In the genomic region with DNA sequence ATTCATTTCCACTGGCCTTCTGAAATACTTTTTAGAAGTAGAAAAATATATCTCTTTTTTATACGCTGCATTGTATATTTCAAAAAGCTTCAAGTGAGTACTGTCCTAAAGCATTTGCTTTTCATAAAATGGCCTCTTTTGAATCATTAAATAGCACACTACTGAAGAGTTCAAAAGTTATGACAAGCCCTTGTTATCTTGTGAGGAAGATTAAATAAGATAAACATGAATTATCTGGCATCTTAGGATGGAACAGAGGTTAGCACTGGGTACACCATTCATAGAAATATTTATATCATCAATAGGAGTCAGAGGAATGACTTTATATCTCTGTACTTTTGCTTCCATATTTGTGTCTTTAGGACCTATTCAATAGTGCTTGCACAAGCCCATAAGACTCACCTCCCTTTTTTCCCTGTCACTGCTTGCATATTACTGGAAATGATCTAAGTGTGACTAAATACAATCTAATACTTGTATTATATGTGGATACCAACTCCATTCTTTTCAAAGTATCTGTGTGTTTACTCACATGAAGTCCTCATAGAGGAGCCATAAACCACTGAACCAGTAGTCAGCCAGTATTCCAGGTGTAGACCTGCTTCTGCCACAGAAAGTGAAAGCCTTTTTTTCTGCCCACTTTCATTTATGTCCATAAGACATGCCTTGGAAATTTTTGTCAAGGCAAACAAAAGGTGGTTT, we compare ENCODE assay signal across 12 cellular contexts.
DNase-seq lines count a peak whose midpoint lies in the region; ATAC-seq and TF ChIP-seq lines count a peak whose summit lies in the region.
"Had no signal": no experiment of that assay in that cellular context is flagged by ENCODE, and none has a peak within 500 bp of the region (broad histone marks: within the 10 kb centered on the region; RNA-seq: fewer than 3 reads in every experiment).

No MANE protein-coding gene starts in this region.

- ATAC-seq in RWPE2 (ENCODE audit: low read depth): peak; percentile 75
- no peak for ATAC-seq in HG02798 (IDR thresholded peaks at IDR 0.05; ENCODE audit: poor library complexity, unreplicated experiment)
- ATAC-seq: body of pancreas had no signal

- peaks cover 31% of the 10 kb centered on the region for H3K79me2 ChIP-seq in ACC112 (ENCODE audit: control insufficient read depth, insufficient read depth, low read length, unreplicated experiment)
- H3K79me2 ChIP-seq in fibroblast of lung (ENCODE audit: control insufficient read depth, insufficient read depth, low read length): peaks cover 31% of the 10 kb centered on the region

- H3K9ac ChIP-seq in fibroblast of lung (ENCODE audit: insufficient read depth, low read length): no peak overlapping the region

- H3K27me3 ChIP-seq in ACC112 (ENCODE audit: insufficient read depth, low read length): no peaks in the 10 kb centered on the region
- no peaks in the 10 kb centered on the region for H3K27me3 ChIP-seq in RWPE2 (ENCODE audit: insufficient read depth, poor library complexity, severe bottlenecking)
- no peaks in the 10 kb centered on the region for H3K27me3 ChIP-seq in fibroblast of lung (ENCODE audit: control insufficient read depth, insufficient read depth, low read length)
- no peaks in the 10 kb centered on the region for H3K27me3 ChIP-seq in sigmoid colon
- H3K27me3 ChIP-seq: body of pancreas, pancreas had no signal

- WGBS in sigmoid colon, 2 donors: 96 to 99% methylated on average over 1 of the region's 1 CpG

- H3K27ac ChIP-seq in ACC112 (ENCODE audit: low read depth, low read length): peak overlapping the region; percentile 94
- H3K27ac ChIP-seq in RWPE2 (ENCODE audit: poor library complexity, severe bottlenecking): peak overlapping the region; percentile 26
- H3K27ac ChIP-seq in fibroblast of lung (ENCODE audit: insufficient read depth, low read length): peak overlapping the region; percentile 98
- peak overlapping the region; percentile 80 to 92 (median 88) for H3K27ac ChIP-seq in sigmoid colon

- H3K4me3 ChIP-seq in ACC112 (ENCODE audit: low read depth, low read length) (peak overlapping the region; percentile 83), RWPE2 (ENCODE audit: severe bottlenecking) (no peak overlapping the region), fibroblast of lung (replicated peaks in 1 of 4; ENCODE audit: control extremely low read depth in 1 of 4, insufficient read depth in 1 of 4, low read depth in 3 of 4, low read length in 4 of 4) (no peak overlapping the region), sigmoid colon (no peak overlapping the region)
- H3K4me3 ChIP-seq: body of pancreas, pancreas had no signal

- no peaks in the 10 kb centered on the region for H4K20me1 ChIP-seq in fibroblast of lung (ENCODE audit: control insufficient read depth, extremely low read depth, insufficient read depth, low read length)

- TF ChIP-seq POLR2A in sigmoid colon (IDR thresholded peaks at IDR 0.05): no peak

- no peak for TF ChIP-seq EP300 in sigmoid colon (IDR thresholded peaks at IDR 0.05)

- H2AFZ ChIP-seq in ACC112 (ENCODE audit: low read length, unreplicated experiment) (peak overlapping the region; percentile 66), fibroblast of lung (ENCODE audit: low read length) (no peak overlapping the region)

- H3K4me2 ChIP-seq in fibroblast of lung (ENCODE audit: extremely low read depth, insufficient read depth, low read length): no peak overlapping the region

- DNase-seq in RWPE2 (ENCODE audit: low spot score) (no peak), fibroblast of lung (ENCODE audit: low read depth in 2 of 2) (peak in 1 of 2 donors; percentile 46), sigmoid colon (no peak), NCI-H146 treated with DMSO at 0.1 percent for 48 hours (lab: John Stamatoyannopoulos, UW; ENCODE audit: unreplicated experiment) (no peak), NCI-H345 (lab: John Stamatoyannopoulos, UW) (no peak), Kasumi-1 (lab: John Stamatoyannopoulos, UW) (no peak)
- DNase-seq: activated T-cell treated with anti-CD3 and anti-CD28 coated beads, Interleukin-2, amount 50 U/mL, for 24 hours; body of pancreas; Karpas-422; pancreas had no signal

- TF ChIP-seq CTCF in RWPE2 (IDR thresholded peaks at IDR 0.05; ENCODE audit: poor library complexity, severe bottlenecking): no peak
- no peak for TF ChIP-seq CTCF in fibroblast of lung (conservative IDR thresholded peaks at IDR 0.05 in 1 of 2, IDR thresholded peaks at IDR 0.05 in 1 of 2; ENCODE audit: low read depth in 1 of 2, low read length in 2 of 2)
- TF ChIP-seq CTCF in sigmoid colon (IDR thresholded peaks at IDR 0.05): no peak

- H3K4me1 ChIP-seq in ACC112 (ENCODE audit: control insufficient read depth, insufficient read depth, low read length, unreplicated experiment) (peaks cover 26% of the 10 kb centered on the region), RWPE2 (ENCODE audit: insufficient read depth, poor library complexity, severe bottlenecking) (peaks cover 29% of the 10 kb centered on the region), fibroblast of lung (ENCODE audit: control insufficient read depth, extremely low read depth, insufficient read depth, low read length) (peaks cover 10% of the 10 kb centered on the region), sigmoid colon (peaks cover 0 to 20% (median 3%) of the 10 kb centered on the region in 4 donors)

- H3K9me3 ChIP-seq in RWPE2 (ENCODE audit: severe bottlenecking) (no peaks in the 10 kb centered on the region), fibroblast of lung (ENCODE audit: control insufficient read depth, insufficient read depth, low read depth, low read length) (no peaks in the 10 kb centered on the region), sigmoid colon (no peaks in the 10 kb centered on the region)
- H3K9me3 ChIP-seq: body of pancreas, pancreas had no signal

- intact Hi-C loops in sigmoid colon (cut with DNase I): loop anchor here (10.0 kb wide), 2 partner anchors 139 to 389 kb away; a partner anchor contains a TSS

- H3K36me3 ChIP-seq in ACC112 (ENCODE audit: insufficient read depth, low read length) (peaks cover 6% of the 10 kb centered on the region), RWPE2 (ENCODE audit: low read depth) (no peaks in the 10 kb centered on the region), fibroblast of lung (ENCODE audit: control insufficient read depth, insufficient read depth, low read length) (no peaks in the 10 kb centered on the region), sigmoid colon (no peaks in the 10 kb centered on the region)
- H3K36me3 ChIP-seq: pancreas had no signal

Comparison
In these comparisons a context has a peak if more than half of its experiments do, and no peak if none do; other contexts are left out.
1. H3K27ac ChIP-seq: peak in every context shown above with its lines; median percentile 98 in fibroblast of lung; 94 in ACC112; 88 in sigmoid colon; 26 in RWPE2.